30 cellular contexts compared by ENCODE assay signal in the genomic region with DNA sequence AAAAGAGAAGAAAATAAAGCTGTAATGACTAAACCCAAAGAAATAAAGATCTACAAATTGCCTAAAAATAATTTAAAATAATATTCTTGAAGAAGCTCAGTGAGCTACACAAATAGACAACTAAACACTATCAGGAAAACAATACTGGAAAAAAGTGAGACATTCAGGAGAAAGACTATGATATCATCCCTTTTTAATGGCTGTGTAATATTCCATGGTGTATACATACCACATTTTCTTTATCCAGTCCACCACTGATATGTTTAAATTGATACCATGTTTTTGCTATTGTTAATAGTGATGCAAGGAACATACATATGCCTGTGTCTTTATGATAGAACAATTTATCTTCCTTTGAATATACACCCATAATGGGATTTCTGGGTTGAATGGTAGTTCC. TPM values are rescaled to one million over a fixed set of nuclear protein-coding genes. Genes with fewer than 3 reads are reported as not detected.
"Had no signal": no experiment of that assay in that cellular context is flagged by ENCODE, and none has a peak within 500 bp of the region (broad histone marks: within the 10 kb centered on the region; RNA-seq: fewer than 3 reads in every experiment).

No MANE protein-coding gene starts in this region.

- H3K27ac ChIP-seq: stomach, suprapubic skin, testis, thoracic aorta, thyroid gland, tibial artery, tibial nerve, transverse colon, upper lobe of left lung, upper lobe of right lung, uterus, vagina had no signal

- H3K4me1 ChIP-seq: stomach, suprapubic skin, testis, thyroid gland, tibial artery, tibial nerve, transverse colon, upper lobe of left lung, upper lobe of right lung, uterus, vagina had no signal

- FAIRE-seq: urothelium cell line had no signal

- ATAC-seq: stimulated activated naive B cell treated with anti-CD40 and anti-IgM and Interleukin-4, amounts not matched to agents 10 μg/mL and 1 μg/mL and 100 μg/mL, for 72 hours; stimulated activated naive CD8-positive, alpha-beta T cell treated with anti-CD3 and anti-CD28 coated beads, Interleukin-15, amount 100 ng/mL, for 72 hours; stimulated activated naive CD8-positive, alpha-beta T cell treated with anti-CD3 and anti-CD28 coated beads, Interleukin-15, Interleukin-2, amounts not matched to agents 100 U/mL and 50 U/mL, for 24 hours; upper lobe of right lung had no signal

- DNase-seq: stimulated activated CD4-positive, alpha-beta T cell treated with anti-CD3 and anti-CD28 coated beads, Interleukin-2, amount 100 ng/mL, for 48 hours; stimulated activated CD4-positive, alpha-beta T cell treated with anti-CD3 and anti-CD28 coated beads, Interleukin-4, amount 100 ng/mL, for 1 hour; stimulated activated CD4-positive, alpha-beta T cell treated with anti-CD3 and anti-CD28 coated beads, Interleukin-4, amount 100 ng/mL, for 24 hours; stimulated activated CD4-positive, alpha-beta T cell treated with anti-CD3 and anti-CD28 coated beads, Interleukin-4, amount 100 ng/mL, for 4 hours; stimulated activated CD8-positive, alpha-beta memory T cell treated with anti-CD3 and anti-CD28 coated beads, Interleukin-4, amount 100 ng/mL, for 48 hours; stimulated activated naive B cell treated with anti-CD40 and anti-IgM and Interleukin-4, amounts not matched to agents 10 μg/mL and 1 μg/mL and 100 μg/mL, for 72 hours; stimulated activated naive CD4-positive, alpha-beta T cell; stimulated activated naive CD4-positive, alpha-beta T cell treated with Interleukin-2 at 50 U/mL for 16 hours; stimulated activated naive CD8-positive, alpha-beta T cell treated with anti-CD3 and anti-CD28 coated beads, Interleukin-15, amount 100 ng/mL, for 72 hours; stimulated activated naive CD8-positive, alpha-beta T cell treated with anti-CD3 and anti-CD28 coated beads, Interleukin-15, Interleukin-2, amounts not matched to agents 100 U/mL and 50 U/mL, for 24 hours; stomach; substantia nigra; testis; thyroid gland; tibial artery; transverse colon; trophoblast cell; upper lobe of left lung; upper lobe of right lung; uterus had no signal

- H3K36me3 ChIP-seq: stomach, suprapubic skin, thoracic aorta, thyroid gland, tibial artery, tibial nerve, transverse colon, upper lobe of left lung, upper lobe of right lung, uterus, vagina had no signal

- H3K27me3 ChIP-seq: stomach, suprapubic skin, testis, thyroid gland, tibial artery, tibial nerve, transverse colon, upper lobe of left lung, upper lobe of right lung, uterus, vagina had no signal

- H3K4me3 ChIP-seq: stomach, suprapubic skin, testis, thoracic aorta, thyroid gland, tibial artery, tibial nerve, transverse colon, upper lobe of left lung, upper lobe of right lung, uterus, vagina had no signal

- H3K9me3 ChIP-seq: suprapubic skin, testis, thoracic aorta, thyroid gland, transverse colon, upper lobe of right lung, uterus, vagina had no signal

RNA-seq across cellular contexts. Expression of a gene that starts 13.1 kb away (rescaled TPM):
- total RNA-seq: stomach, subcutaneous adipose tissue, suprapubic skin, temporal lobe, testis, thoracic aorta, thyroid gland, tibial nerve, transverse colon, upper lobe of left lung, upper lobe of right lung, ureter, urinary bladder, uterus, vagina had no signal
- polyA plus RNA-seq: stomach, thymus, urinary bladder had no signal

RNA-seq across cellular contexts. Expression of a gene that starts 17.3 kb away (rescaled TPM):
- total RNA-seq: subcutaneous adipose tissue, suprapubic skin, temporal lobe, thoracic aorta, tibial nerve, upper lobe of left lung, upper lobe of right lung, ureter, urinary bladder, uterus, vagina had no signal
- polyA plus RNA-seq: stomach, thymus, urinary bladder had no signal

RNA-seq across cellular contexts. Expression of a gene that starts 20.8 kb away (rescaled TPM):
- total RNA-seq: stomach, subcutaneous adipose tissue, suprapubic skin, temporal lobe, testis, thoracic aorta, thyroid gland, tibial nerve, transverse colon, upper lobe of left lung, upper lobe of right lung, ureter, urinary bladder, uterus, vagina had no signal
- polyA plus RNA-seq: stomach, thymus, urinary bladder had no signal

RNA-seq across cellular contexts. Expression of a gene that starts 38.2 kb away (rescaled TPM):
- total RNA-seq: stomach, subcutaneous adipose tissue, suprapubic skin, temporal lobe, testis, thoracic aorta, thyroid gland, tibial nerve, transverse colon, upper lobe of left lung, upper lobe of right lung, ureter, urinary bladder, uterus, vagina had no signal
- polyA plus RNA-seq: stomach, thymus, urinary bladder had no signal

RNA-seq across cellular contexts. Expression of a gene that starts 54.8 kb away (rescaled TPM):
- total RNA-seq: subcutaneous adipose tissue, suprapubic skin, thoracic aorta, thyroid gland, tibial nerve, upper lobe of left lung, upper lobe of right lung, ureter, vagina had no signal
- polyA plus RNA-seq: stomach, urinary bladder had no signal
